ENCODE assay signal across 11 cellular contexts in the genomic region with DNA sequence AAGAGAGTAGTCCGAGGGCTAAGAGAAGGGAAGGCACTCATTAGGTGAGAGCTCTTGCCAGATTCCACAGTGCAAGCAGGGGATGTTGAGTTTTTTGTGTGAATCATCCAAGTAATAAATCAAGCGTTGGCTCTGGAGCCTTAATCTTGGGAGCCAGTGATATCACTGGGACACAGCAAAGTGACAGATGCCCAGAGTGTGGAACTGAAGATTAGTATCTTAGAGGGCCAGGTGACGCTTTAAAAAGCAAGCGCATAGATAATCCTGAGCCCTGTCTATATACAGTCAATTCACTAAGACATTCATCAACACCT.
DNase-seq lines count a peak whose midpoint lies in the region; ATAC-seq lines count a peak whose summit lies in the region.
"Had no signal": no experiment of that assay in that cellular context is flagged by ENCODE, and none has a peak within 500 bp of the region (broad histone marks: within the 10 kb centered on the region; RNA-seq: fewer than 3 reads in every experiment).

No MANE protein-coding gene starts in this region.

- no peak overlapping the region for H3K27ac Mint-ChIP-seq in activated CD8-positive, alpha-beta memory T cell treated with anti-CD3 and anti-CD28 coated beads, Interleukin-2, amount 10 ng/mL, durations not matched to agents 7 days and 5 days

- H3K9me3 Mint-ChIP-seq in activated CD8-positive, alpha-beta memory T cell treated with anti-CD3 and anti-CD28 coated beads, Interleukin-2, amount 10 ng/mL, durations not matched to agents 7 days and 5 days (ENCODE audit: low read depth) = peaks cover 22% of the 10 kb centered on the region

- no peaks in the 10 kb centered on the region for H3K36me3 ChIP-seq in KOPT-K1 (ENCODE audit: insufficient read depth, low read length)
- no peaks in the 10 kb centered on the region for H3K36me3 ChIP-seq in mesodermal cell (ENCODE audit: control insufficient read depth, insufficient read depth, low read length)
- H3K36me3 ChIP-seq: brain microvascular endothelial cell, tibial artery had no signal

- H3K4me1 Mint-ChIP-seq in activated CD8-positive, alpha-beta memory T cell treated with anti-CD3 and anti-CD28 coated beads, Interleukin-2, amount 10 ng/mL, durations not matched to agents 7 days and 5 days = peaks cover 24% of the 10 kb centered on the region

- peaks cover 18% of the 10 kb centered on the region for H3K4me1 ChIP-seq in mesodermal cell (ENCODE audit: control insufficient read depth, insufficient read depth, low read length, poor library complexity, severe bottlenecking)
- H3K4me1 ChIP-seq: A549, tibial artery had no signal

- H3K9me3 ChIP-seq in KOPT-K1 (ENCODE audit: insufficient read depth, low read length, poor library complexity, severe bottlenecking) (peaks cover 30% of the 10 kb centered on the region), mesodermal cell (ENCODE audit: control insufficient read depth, low read length) (peaks cover 23% of the 10 kb centered on the region)

- CTCF ChIA-PET in activated CD8-positive, alpha-beta memory T cell treated with anti-CD3 and anti-CD28 coated beads, Interleukin-2, amount 10 ng/mL, durations not matched to agents 7 days and 5 days (lab: Charles Lee) = interaction anchor here (1.7 kb wide), 1 partner anchor 63 kb away, joined by 7 read pairs; no protein-coding TSS in a partner anchor

- no peak overlapping the region for H3K4me3 ChIP-seq in mesodermal cell (ENCODE audit: extremely low read depth, insufficient read depth, low read length, poor library complexity, severe bottlenecking)
- H3K4me3 ChIP-seq: A549, tibial artery had no signal

- 85 to 100% methylated on average over 1 to 3 of the region's 4 CpGs for WGBS in mesodermal cell (ENCODE audit: insufficient coverage in 2 of 2), 2 experiments

- H3K4me3 Mint-ChIP-seq in activated CD8-positive, alpha-beta memory T cell treated with anti-CD3 and anti-CD28 coated beads, Interleukin-2, amount 10 ng/mL, durations not matched to agents 7 days and 5 days = no peak overlapping the region

- DNase-seq in NCI-H1105 treated with DMSO at 0.1 percent for 48 hours (lab: John Stamatoyannopoulos, UW) = peak; percentile 28
- DNase-seq in NCI-H1105 (lab: John Stamatoyannopoulos, UW) = no peak
- DNase-seq in SHP77 treated with DMSO at 0.1 percent for 48 hours (lab: John Stamatoyannopoulos, UW) = peak; percentile 38
- DNase-seq in activated CD8-positive, alpha-beta memory T cell treated with anti-CD3 and anti-CD28 coated beads, Interleukin-2, amount 10 ng/mL, durations not matched to agents 7 days and 5 days = no peak
- DNase-seq in T-helper 9 cell = no peak
- DNase-seq in activated naive CD4-positive, alpha-beta T cell treated with anti-CD3 and anti-CD28 coated beads, Interleukin-2, amount 50 U/mL, for 16 hours = no peak
- DNase-seq: brain microvascular endothelial cell, tibial artery had no signal

- H3K36me3 Mint-ChIP-seq in activated CD8-positive, alpha-beta memory T cell treated with anti-CD3 and anti-CD28 coated beads, Interleukin-2, amount 10 ng/mL, durations not matched to agents 7 days and 5 days = peaks cover 18% of the 10 kb centered on the region

- H3K27me3 Mint-ChIP-seq in activated CD8-positive, alpha-beta memory T cell treated with anti-CD3 and anti-CD28 coated beads, Interleukin-2, amount 10 ng/mL, durations not matched to agents 7 days and 5 days = peaks cover 63% of the 10 kb centered on the region

- H3K27ac ChIP-seq in KOPT-K1 (ENCODE audit: low read depth, low read length, poor library complexity, severe bottlenecking) (peak overlapping the region; percentile 37), mesodermal cell (ENCODE audit: low read depth, low read length, severe bottlenecking) (peak overlapping the region; percentile 57)
- H3K27ac ChIP-seq: A549, brain microvascular endothelial cell, tibial artery had no signal

- ATAC-seq in activated CD8-positive, alpha-beta memory T cell treated with anti-CD3 and anti-CD28 coated beads, Interleukin-2, amount 10 ng/mL, durations not matched to agents 7 days and 5 days = no peak
- ATAC-seq: A549 had no signal

Comparison
In these comparisons a context has a peak if more than half of its experiments do, and no peak if none do; other contexts are left out.
1. DNase-seq: peak in NCI-H1105 treated with DMSO at 0.1 percent for 48 hours (single experiment) and SHP77 treated with DMSO at 0.1 percent for 48 hours (single experiment); none in NCI-H1105 (single experiment), activated CD8-positive, alpha-beta memory T cell treated with anti-CD3 and anti-CD28 coated beads, Interleukin-2, amount 10 ng/mL, durations not matched to agents 7 days and 5 days (single experiment), T-helper 9 cell (single experiment) and activated naive CD4-positive, alpha-beta T cell treated with anti-CD3 and anti-CD28 coated beads, Interleukin-2, amount 50 U/mL, for 16 hours (single experiment).